Comparison of ENCODE assay signal across 1 cellular context in the genomic region with DNA sequence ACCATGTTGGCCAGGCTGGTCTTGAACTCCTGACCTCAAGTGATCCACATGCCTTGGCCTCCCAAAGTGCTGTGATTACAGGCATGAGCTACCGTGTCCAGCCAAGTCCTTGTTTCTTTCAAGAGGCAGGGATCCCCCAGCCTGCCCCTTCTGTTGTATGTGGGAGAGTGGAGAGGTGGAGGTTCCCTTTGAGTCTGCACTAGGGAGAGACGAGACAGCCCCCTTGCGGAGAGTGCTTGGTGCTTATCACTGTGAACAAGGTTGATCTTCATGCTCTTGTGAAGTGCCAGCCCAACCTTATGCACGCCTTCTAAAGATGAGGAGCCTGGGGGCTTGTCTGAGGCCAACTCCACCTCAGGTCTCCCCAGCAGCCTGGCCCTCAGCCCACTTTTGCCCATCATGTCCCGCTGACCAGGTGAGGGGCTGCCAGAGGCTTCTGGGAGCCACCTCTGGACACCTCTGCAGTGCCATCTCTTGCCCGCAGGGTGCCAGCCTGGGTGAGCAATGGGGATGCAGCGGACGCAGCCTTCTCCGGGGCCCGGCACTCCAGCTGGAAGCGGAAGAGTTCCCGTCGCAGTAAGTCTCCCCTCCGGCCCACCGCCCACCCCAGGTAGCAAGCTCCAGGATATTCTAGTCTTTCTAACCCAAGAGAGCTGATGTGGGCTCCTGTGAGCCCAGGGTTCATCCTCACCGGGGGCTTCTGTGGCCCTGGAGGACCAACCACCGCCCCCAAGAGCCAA.
TF ChIP-seq lines count a peak whose summit lies in the region.

No MANE protein-coding gene starts in this region.

TF ChIP-seq in GM23338, 12 proteins besides CTCF, POLR2A, EP300 and RAD21 (continued from another document):
- TF ChIP-seq, protein P1, sequence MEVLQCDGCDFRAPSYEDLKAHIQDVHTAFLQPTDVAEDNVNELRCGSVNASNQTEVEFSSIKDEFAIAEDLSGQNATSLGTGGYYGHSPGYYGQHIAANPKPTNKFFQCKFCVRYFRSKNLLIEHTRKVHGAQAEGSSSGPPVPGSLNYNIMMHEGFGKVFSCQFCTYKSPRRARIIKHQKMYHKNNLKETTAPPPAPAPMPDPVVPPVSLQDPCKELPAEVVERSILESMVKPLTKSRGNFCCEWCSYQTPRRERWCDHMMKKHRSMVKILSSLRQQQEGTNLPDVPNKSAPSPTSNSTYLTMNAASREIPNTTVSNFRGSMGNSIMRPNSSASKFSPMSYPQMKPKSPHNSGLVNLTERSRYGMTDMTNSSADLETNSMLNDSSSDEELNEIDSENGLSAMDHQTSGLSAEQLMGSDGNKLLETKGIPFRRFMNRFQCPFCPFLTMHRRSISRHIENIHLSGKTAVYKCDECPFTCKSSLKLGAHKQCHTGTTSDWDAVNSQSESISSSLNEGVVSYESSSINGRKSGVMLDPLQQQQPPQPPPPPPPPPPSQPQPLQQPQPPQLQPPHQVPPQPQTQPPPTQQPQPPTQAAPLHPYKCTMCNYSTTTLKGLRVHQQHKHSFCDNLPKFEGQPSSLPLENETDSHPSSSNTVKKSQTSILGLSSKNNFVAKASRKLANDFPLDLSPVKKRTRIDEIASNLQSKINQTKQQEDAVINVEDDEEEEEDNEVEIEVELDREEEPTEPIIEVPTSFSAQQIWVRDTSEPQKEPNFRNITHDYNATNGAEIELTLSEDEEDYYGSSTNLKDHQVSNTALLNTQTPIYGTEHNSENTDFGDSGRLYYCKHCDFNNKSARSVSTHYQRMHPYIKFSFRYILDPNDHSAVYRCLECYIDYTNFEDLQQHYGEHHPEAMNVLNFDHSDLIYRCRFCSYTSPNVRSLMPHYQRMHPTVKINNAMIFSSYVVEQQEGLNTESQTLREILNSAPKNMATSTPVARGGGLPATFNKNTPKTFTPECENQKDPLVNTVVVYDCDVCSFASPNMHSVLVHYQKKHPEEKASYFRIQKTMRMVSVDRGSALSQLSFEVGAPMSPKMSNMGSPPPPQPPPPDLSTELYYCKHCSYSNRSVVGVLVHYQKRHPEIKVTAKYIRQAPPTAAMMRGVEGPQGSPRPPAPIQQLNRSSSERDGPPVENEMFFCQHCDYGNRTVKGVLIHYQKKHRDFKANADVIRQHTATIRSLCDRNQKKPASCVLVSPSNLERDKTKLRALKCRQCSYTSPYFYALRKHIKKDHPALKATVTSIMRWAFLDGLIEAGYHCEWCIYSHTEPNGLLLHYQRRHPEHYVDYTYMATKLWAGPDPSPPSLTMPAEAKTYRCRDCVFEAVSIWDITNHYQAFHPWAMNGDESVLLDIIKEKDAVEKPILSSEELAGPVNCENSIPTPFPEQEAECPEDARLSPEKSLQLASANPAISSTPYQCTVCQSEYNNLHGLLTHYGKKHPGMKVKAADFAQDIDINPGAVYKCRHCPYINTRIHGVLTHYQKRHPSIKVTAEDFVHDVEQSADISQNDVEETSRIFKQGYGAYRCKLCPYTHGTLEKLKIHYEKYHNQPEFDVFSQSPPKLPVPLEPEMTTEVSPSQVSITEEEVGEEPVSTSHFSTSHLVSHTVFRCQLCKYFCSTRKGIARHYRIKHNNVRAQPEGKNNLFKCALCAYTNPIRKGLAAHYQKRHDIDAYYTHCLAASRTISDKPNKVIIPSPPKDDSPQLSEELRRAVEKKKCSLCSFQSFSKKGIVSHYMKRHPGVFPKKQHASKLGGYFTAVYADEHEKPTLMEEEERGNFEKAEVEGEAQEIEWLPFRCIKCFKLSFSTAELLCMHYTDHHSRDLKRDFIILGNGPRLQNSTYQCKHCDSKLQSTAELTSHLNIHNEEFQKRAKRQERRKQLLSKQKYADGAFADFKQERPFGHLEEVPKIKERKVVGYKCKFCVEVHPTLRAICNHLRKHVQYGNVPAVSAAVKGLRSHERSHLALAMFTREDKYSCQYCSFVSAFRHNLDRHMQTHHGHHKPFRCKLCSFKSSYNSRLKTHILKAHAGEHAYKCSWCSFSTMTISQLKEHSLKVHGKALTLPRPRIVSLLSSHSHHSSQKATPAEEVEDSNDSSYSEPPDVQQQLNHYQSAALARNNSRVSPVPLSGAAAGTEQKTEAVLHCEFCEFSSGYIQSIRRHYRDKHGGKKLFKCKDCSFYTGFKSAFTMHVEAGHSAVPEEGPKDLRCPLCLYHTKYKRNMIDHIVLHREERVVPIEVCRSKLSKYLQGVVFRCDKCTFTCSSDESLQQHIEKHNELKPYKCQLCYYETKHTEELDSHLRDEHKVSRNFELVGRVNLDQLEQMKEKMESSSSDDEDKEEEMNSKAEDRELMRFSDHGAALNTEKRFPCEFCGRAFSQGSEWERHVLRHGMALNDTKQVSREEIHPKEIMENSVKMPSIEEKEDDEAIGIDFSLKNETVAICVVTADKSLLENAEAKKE (CRISPR knock-in tag; IDR thresholded peaks at IDR 0.05) = no peak
- TF ChIP-seq CREB1 (CRISPR knock-in tag; IDR thresholded peaks at IDR 0.05; ENCODE audit: low read depth) (no peak), EZH2 (IDR thresholded peaks at IDR 0.05; ENCODE audit: low read depth, unreplicated experiment) (no peak), ZNF114 (CRISPR knock-in tag; IDR thresholded peaks at IDR 0.05) (no peak), ZNF331 (CRISPR knock-in tag; IDR thresholded peaks at IDR 0.05; ENCODE audit: low read depth) (no peak), EZH2phosphoT487 (IDR thresholded peaks at IDR 0.05; ENCODE audit: unreplicated experiment) (no peak), POLR2AphosphoS5 (IDR thresholded peaks at IDR 0.05; ENCODE audit: low read depth) (no peak), STAT1 (IDR thresholded peaks at IDR 0.05; ENCODE audit: unreplicated experiment) (no peak), JUNB (IDR thresholded peaks at IDR 0.05; ENCODE audit: unreplicated experiment) (no peak), NANOG (IDR thresholded peaks at IDR 0.05; ENCODE audit: borderline replicate concordance) (no peak)
- TF ChIP-seq, protein P2, sequence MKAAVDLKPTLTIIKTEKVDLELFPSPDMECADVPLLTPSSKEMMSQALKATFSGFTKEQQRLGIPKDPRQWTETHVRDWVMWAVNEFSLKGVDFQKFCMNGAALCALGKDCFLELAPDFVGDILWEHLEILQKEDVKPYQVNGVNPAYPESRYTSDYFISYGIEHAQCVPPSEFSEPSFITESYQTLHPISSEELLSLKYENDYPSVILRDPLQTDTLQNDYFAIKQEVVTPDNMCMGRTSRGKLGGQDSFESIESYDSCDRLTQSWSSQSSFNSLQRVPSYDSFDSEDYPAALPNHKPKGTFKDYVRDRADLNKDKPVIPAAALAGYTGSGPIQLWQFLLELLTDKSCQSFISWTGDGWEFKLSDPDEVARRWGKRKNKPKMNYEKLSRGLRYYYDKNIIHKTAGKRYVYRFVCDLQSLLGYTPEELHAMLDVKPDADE (IDR thresholded peaks at IDR 0.05) = no peak
